Comparison of ENCODE assay signal across 9 cellular contexts in genomic region chr7:150356265-150356897, GRCh38. TPM values are rescaled to one million over a fixed set of nuclear protein-coding genes. Genes with fewer than 3 reads are reported as not detected.
A peak's percentile ranks its signal among the peaks of the same experiment; 100 is the strongest.
DNase-seq lines count a peak whose midpoint lies in the region; ATAC-seq and TF ChIP-seq lines count a peak whose summit lies in the region.
"Had no signal": no experiment of that assay in that cellular context is flagged by ENCODE, and none has a peak within 500 bp of the region (broad histone marks: within the 10 kb centered on the region; RNA-seq: fewer than 3 reads in every experiment).

No MANE protein-coding gene starts in this region.

- TF ChIP-seq CTCF in HCT116 (IDR thresholded peaks at IDR 0.05 in 2 of 3, conservative IDR thresholded peaks at IDR 0.05 in 1 of 3; ENCODE audit: borderline replicate concordance in 1 of 3, insufficient read depth in 1 of 3, low read depth in 2 of 3, low read length in 2 of 3) (peak; percentile 60 to 82 (median 77); a peak in 5 of 6 replicates), fibroblast of the aortic adventitia (IDR thresholded peaks at IDR 0.05; ENCODE audit: insufficient read depth, low read length) (peak; percentile 76)

- peaks cover 0 to 5% of the 10 kb centered on the region in 2 donors for H3K27me3 Mint-ChIP-seq in stimulated activated naive B cell treated with anti-CD40 and anti-IgM and Interleukin-4, amounts not matched to agents 10 μg/mL and 1 μg/mL and 100 μg/mL, for 72 hours

- no peak overlapping the region for H3K4me3 ChIP-seq in HCT116 (replicated peaks in 1 of 2; ENCODE audit: low read depth in 1 of 2, low read length in 2 of 2)
- H3K4me3 ChIP-seq in fibroblast of the aortic adventitia (ENCODE audit: low read depth, low read length) = no peak overlapping the region
- H3K4me3 ChIP-seq: BLaER1 treated with 17β-estradiol and CSF1 and Interleukin-3, amounts not matched to agents 10 nM and 100 nM had no signal

- H3K36me3 ChIP-seq in HCT116 (ENCODE audit: control insufficient read depth in 1 of 2, insufficient read depth in 2 of 2, low read length in 2 of 2) = no peaks in the 10 kb centered on the region
- H3K36me3 ChIP-seq: BLaER1 treated with 17β-estradiol and CSF1 and Interleukin-3, amounts not matched to agents 10 nM and 100 nM had no signal

- TF ChIP-seq POLR2A in HCT116 (IDR thresholded peaks at IDR 0.05; ENCODE audit: borderline replicate concordance, extremely low read depth, insufficient read depth, insufficient read length) = no peak

- peaks cover 19 to 38% of the 10 kb centered on the region in 2 donors for H3K4me1 Mint-ChIP-seq in stimulated activated naive B cell treated with anti-CD40 and anti-IgM and Interleukin-4, amounts not matched to agents 10 μg/mL and 1 μg/mL and 100 μg/mL, for 72 hours

- peaks cover 0 to 2% of the 10 kb centered on the region in 2 donors for H3K36me3 Mint-ChIP-seq in stimulated activated naive B cell treated with anti-CD40 and anti-IgM and Interleukin-4, amounts not matched to agents 10 μg/mL and 1 μg/mL and 100 μg/mL, for 72 hours

- intact Hi-C loops in HCT116 (cut with micrococcal nuclease) = loop anchor here (1.0 kb wide), 1 partner anchor 65 kb away; no protein-coding TSS in a partner anchor

- peak; percentile 70 for TF ChIP-seq RAD21 in HCT116 (IDR thresholded peaks at IDR 0.05; ENCODE audit: low read depth)

- H3K9me3 Mint-ChIP-seq in stimulated activated naive B cell treated with anti-CD40 and anti-IgM and Interleukin-4, amounts not matched to agents 10 μg/mL and 1 μg/mL and 100 μg/mL, for 72 hours = peaks cover 0 to 4% of the 10 kb centered on the region in 2 donors

- H3K9me3 ChIP-seq in HCT116 (ENCODE audit: control insufficient read depth in 1 of 2, insufficient read depth in 1 of 2, low read depth in 1 of 2, low read length in 2 of 2) = no peaks in the 10 kb centered on the region

- no peaks in the 10 kb centered on the region for H3K27me3 ChIP-seq in HCT116 (ENCODE audit: insufficient read depth, low read length)
- H3K27me3 ChIP-seq: BLaER1 treated with 17β-estradiol and CSF1 and Interleukin-3, amounts not matched to agents 10 nM and 100 nM had no signal

- H3K4me1 ChIP-seq in HCT116 (ENCODE audit: control insufficient read depth in 1 of 2, insufficient read depth in 2 of 2, low read length in 2 of 2) = peaks cover 0 to 12% of the 10 kb centered on the region in 2 experiments; a peak in 2 of 4 replicates

- RAD21 ChIA-PET in HCT116 (lab: Charles Lee; ENCODE audit: low non-redundant PET in 1 of 2, low total read pairs in 2 of 2, uncharacterized antibody in 2 of 2, unreplicated experiment in 2 of 2) = no interaction called here

- peak overlapping the region; percentile 33; the same call in 1 of the 2 replicates for H3K4me2 ChIP-seq in HCT116 (ENCODE audit: low read length)

- no peaks in the 10 kb centered on the region for H4K20me1 ChIP-seq in HCT116 (ENCODE audit: insufficient read depth)
- H4K20me1 ChIP-seq: BLaER1 treated with 17β-estradiol and CSF1 and Interleukin-3, amounts not matched to agents 10 nM and 100 nM had no signal

- no peaks in the 10 kb centered on the region for H3K9me2 ChIP-seq in HCT116 (ENCODE audit: insufficient read depth)

- H3K4me3 Mint-ChIP-seq in stimulated activated naive B cell treated with anti-CD40 and anti-IgM and Interleukin-4, amounts not matched to agents 10 μg/mL and 1 μg/mL and 100 μg/mL, for 72 hours = no peak overlapping the region

- H3K9ac ChIP-seq in HCT116 (ENCODE audit: low read length) = no peak overlapping the region

- H3K79me2 ChIP-seq in HCT116 (ENCODE audit: insufficient read depth, low read length) = no peaks in the 10 kb centered on the region

- peak; percentile 45 for ATAC-seq in HCT116
- ATAC-seq in stimulated activated naive B cell treated with anti-CD40 and anti-IgM and Interleukin-4, amounts not matched to agents 10 μg/mL and 1 μg/mL and 100 μg/mL, for 72 hours (replicated peaks) = peak; percentile 30 to 40
- ATAC-seq in HG03108 (IDR thresholded peaks at IDR 0.05; ENCODE audit: unreplicated experiment) = no peak

- peak overlapping the region; percentile 100 for H2AFZ ChIP-seq in HCT116 (ENCODE audit: low read depth, low read length, poor library complexity, severe bottlenecking)

- no peak overlapping the region for H3K27ac Mint-ChIP-seq in stimulated activated naive B cell treated with anti-CD40 and anti-IgM and Interleukin-4, amounts not matched to agents 10 μg/mL and 1 μg/mL and 100 μg/mL, for 72 hours

- CTCF ChIA-PET in HCT116 (lab: Charles Lee) = interaction anchor here (0.9 to 2.3 kb wide), 2 partner anchors 50 to 62 kb away, joined by 3 to 6 read pairs; no protein-coding TSS in a partner anchor

- DNase-seq in DMS79 treated with DMSO at 0.1 percent for 48 hours (lab: John Stamatoyannopoulos, UW) = peak; percentile 11
- no peak for DNase-seq in DMS79 (lab: John Stamatoyannopoulos, UW)
- peak; percentile 36 for DNase-seq in HCT116 (ENCODE audit: low read depth, low spot score)
- peak; percentile 57 for DNase-seq in SK-N-DZ (ENCODE audit: low spot score)
- DNase-seq in fibroblast of the aortic adventitia (ENCODE audit: low read depth) = peak; percentile 59
- DNase-seq in stimulated activated naive B cell treated with anti-CD40 and anti-IgM and Interleukin-4, amounts not matched to agents 10 μg/mL and 1 μg/mL and 100 μg/mL, for 72 hours = no peak
- no peak for DNase-seq in glomerular visceral epithelial cell (ENCODE audit: extremely low spot score)

- no peak overlapping the region for H3K27ac ChIP-seq in HCT116 (ENCODE audit: low read depth, low read length)

- POLR2A ChIA-PET in HCT116 (lab: Charles Lee) = no interaction called here

- no TSS peak for BruUV-seq in HCT116 (replicated peaks; lab: Mats Ljungman, UMichigan)

TF ChIP-seq in HCT116, 20 proteins besides CTCF, POLR2A, EP300 and RAD21 (continues in another document):
- TF ChIP-seq JUND (IDR thresholded peaks at IDR 0.05) = no peak
- no peak for TF ChIP-seq SRF (IDR thresholded peaks at IDR 0.05; ENCODE audit: low read depth)
- no peak for TF ChIP-seq EGR1 (IDR thresholded peaks at IDR 0.05; ENCODE audit: low read depth)
- no peak for TF ChIP-seq SP1 (IDR thresholded peaks at IDR 0.05; ENCODE audit: low read depth)
- no peak for TF ChIP-seq YY1 (IDR thresholded peaks at IDR 0.05; ENCODE audit: extremely low read depth, insufficient replicate concordance, low read depth, low read length)
- no peak for TF ChIP-seq CEBPB (IDR thresholded peaks at IDR 0.05; ENCODE audit: low read depth)
- no peak for TF ChIP-seq REST (IDR thresholded peaks at IDR 0.05; ENCODE audit: low read depth)
- no peak for TF ChIP-seq SIN3A (IDR thresholded peaks at IDR 0.05; ENCODE audit: low read depth)
- no peak for TF ChIP-seq TCF7L2 (IDR thresholded peaks at IDR 0.05; ENCODE audit: borderline replicate concordance, extremely low read depth, insufficient read depth, insufficient read length)
- no peak for TF ChIP-seq CBX3 (IDR thresholded peaks at IDR 0.05; ENCODE audit: low read depth)

RNA-seq across cellular contexts. Expression of gene REPIN1, which starts 12.2 kb away (rescaled TPM):
- total RNA-seq in HCT116 (2021; ENCODE audit: unreplicated experiment) = 106 TPM
- 75.0 and 81.3 TPM in 2 replicates for polyA plus RNA-seq in HCT116 (2012)
- 153 and 165 TPM in 2 replicates for polyA plus RNA-seq in SK-N-DZ (2014; cell fraction: cytosol; rRNA removed)
- 147 and 176 TPM in 2 replicates for polyA plus RNA-seq in SK-N-DZ (2014; cell fraction: nucleus; rRNA removed)
- 33.6 and 40.5 TPM in 2 replicates for total RNA-seq in fibroblast of the aortic adventitia (ENCODE audit: low replicate concordance)

RNA-seq across cellular contexts. Expression of gene RARRES2, which starts 15.0 kb away (rescaled TPM):
- total RNA-seq in HCT116 (2021; ENCODE audit: unreplicated experiment) (2.1 TPM), fibroblast of the aortic adventitia (ENCODE audit: low replicate concordance) (1.4 and 76.1 TPM in 2 replicates)
- 0.22 and 0.25 TPM in 2 replicates for polyA plus RNA-seq in HCT116 (2012)
- 46.2 and 52.4 TPM in 2 replicates for polyA plus RNA-seq in SK-N-DZ (2014; cell fraction: cytosol; rRNA removed)
- 69.4 and 86.4 TPM in 2 replicates for polyA plus RNA-seq in SK-N-DZ (2014; cell fraction: nucleus; rRNA removed)

RNA-seq across cellular contexts. Expression of gene ZNF775, which starts 22.7 kb away (rescaled TPM):
- 4.5 TPM for total RNA-seq in HCT116 (2021; ENCODE audit: unreplicated experiment)
- 2.6 and 3.0 TPM in 2 replicates for polyA plus RNA-seq in HCT116 (2012)
- 16.4 and 25.1 TPM in 2 replicates for polyA plus RNA-seq in SK-N-DZ (2014; cell fraction: cytosol; rRNA removed)
- polyA plus RNA-seq in SK-N-DZ (2014; cell fraction: nucleus; rRNA removed) = 18.4 and 21.0 TPM in 2 replicates
- total RNA-seq in fibroblast of the aortic adventitia (ENCODE audit: low replicate concordance) = 2.8 and 4.4 TPM in 2 replicates

RNA-seq across cellular contexts. Expression of gene ACTR3C, which starts 33.0 kb away (rescaled TPM):
- 2.0 TPM for total RNA-seq in HCT116 (2021; ENCODE audit: unreplicated experiment)
- polyA plus RNA-seq in HCT116 (2012) = 0.94 and 1.2 TPM in 2 replicates
- 3.4 TPM in 1 of 2 replicates, not detected in the other for polyA plus RNA-seq in SK-N-DZ (2014; cell fraction: cytosol; rRNA removed)
- 0.26 and 1.4 TPM in 2 replicates for polyA plus RNA-seq in SK-N-DZ (2014; cell fraction: nucleus; rRNA removed)
- 0.54 TPM in 1 of 2 replicates, not detected in the other for total RNA-seq in fibroblast of the aortic adventitia (ENCODE audit: low replicate concordance)

RNA-seq across cellular contexts. Expression of gene LRRC61, which starts 33.2 kb away (rescaled TPM):
- total RNA-seq in HCT116 (2021; ENCODE audit: unreplicated experiment) (12.0 TPM), fibroblast of the aortic adventitia (ENCODE audit: low replicate concordance) (0.09 and 2.2 TPM in 2 replicates)
- polyA plus RNA-seq in HCT116 (2012) = 13.4 and 14.7 TPM in 2 replicates
- polyA plus RNA-seq in SK-N-DZ (2014; cell fraction: cytosol; rRNA removed) = 87.8 and 98.1 TPM in 2 replicates
- polyA plus RNA-seq in SK-N-DZ (2014; cell fraction: nucleus; rRNA removed) = 56.6 and 67.9 TPM in 2 replicates

Comparison
In these comparisons a context has a peak if more than half of its experiments do, and no peak if none do; other contexts are left out.
1. DNase-seq: peak in DMS79 treated with DMSO at 0.1 percent for 48 hours (single experiment), HCT116 (single experiment), SK-N-DZ (single experiment) and fibroblast of the aortic adventitia (single experiment); none in DMS79 (single experiment), stimulated activated naive B cell treated with anti-CD40 and anti-IgM and Interleukin-4, amounts not matched to agents 10 μg/mL and 1 μg/mL and 100 μg/mL, for 72 hours (single experiment) and glomerular visceral epithelial cell (single experiment).